ENCODE assay signal across 8 cellular contexts in genomic region chr4:2241410-2242353, GRCh38. TPM values are rescaled to one million over a fixed set of nuclear protein-coding genes. Genes with fewer than 3 reads are reported as not detected.
DNase-seq lines count a peak whose midpoint lies in the region; ATAC-seq, FAIRE-seq and TF ChIP-seq lines count a peak whose summit lies in the region.

Gene HAUS3 (minus strand): TSS chr4:2242121. CDS start chr4:2240946, 1,175 bp downstream.
Gene POLN (minus strand): TSS chr4:2242121. CDS start chr4:2229231, 12,890 bp downstream.

- TF ChIP-seq POLR2A in GM12891 (IDR thresholded peaks at IDR 0.05; ENCODE audit: low read depth, low read length) (peak; percentile 35; the same call in 1 of the 2 replicates), prostate gland (IDR thresholded peaks at IDR 0.05) (peak; percentile 95)

- H3K4me1 ChIP-seq in prostate gland (replicated peaks): peaks cover 10% of the 10 kb centered on the region

- no peaks in the 10 kb centered on the region for H3K36me3 ChIP-seq in prostate gland

- H3K27me3 ChIP-seq in prostate gland (replicated peaks; ENCODE audit: insufficient read depth): no peaks in the 10 kb centered on the region

- intact Hi-C loops in left cardiac atrium (cut with DNase I) (loop anchor here in 1 of 2 donors (10.0 kb wide), 1 partner anchor 173 kb away; the partner anchor contains the start of genes CFAP99 and ZFYVE28), prostate gland (cut with DNase I) (loop anchor here (10.0 kb wide), 2 partner anchors 513 to 527 kb away; partner anchors contain the start of genes SLBP and TNIP2)

- FAIRE-seq in GM12891 (lab: Jason Lieb, UNC): peak; percentile 100

- peak in 1 of 4 experiments; percentile 15 for TF ChIP-seq CTCF in prostate gland (IDR thresholded peaks at IDR 0.05)

- peak within 1 kb of the TSS; percentile 76 for H3K4me3 ChIP-seq in prostate gland

- ATAC-seq in HG02798 (IDR thresholded peaks at IDR 0.05; ENCODE audit: poor library complexity, unreplicated experiment) (peak; percentile 94), left cardiac atrium (peak; percentile 99)

- DNase-seq in GM12891 (ENCODE audit: insufficient read length, low spot score) (peak; percentile 98), NCI-H1436 (lab: John Stamatoyannopoulos, UW) (peak; percentile 83), SW480 (ENCODE audit: low spot score) (peak; percentile 90), amniotic epithelial cell (ENCODE audit: low read depth) (peak; percentile 94), left cardiac atrium (peak; percentile 98), prostate gland (ENCODE audit: low spot score) (peak; percentile 96), ureter (ENCODE audit: low spot score) (peak; percentile 99)

- H3K9me3 ChIP-seq in prostate gland: no peaks in the 10 kb centered on the region

- H3K27ac ChIP-seq in prostate gland: peak within 1 kb of the TSS; percentile 78 to 81

- WGBS in prostate gland: under 1% methylated on average over 76 of the region's 88 CpGs

TF ChIP-seq in GM12891, 5 proteins besides CTCF, POLR2A, EP300 and RAD21:
- no peak for TF ChIP-seq SPI1 (IDR thresholded peaks at IDR 0.05; ENCODE audit: low read depth, low read length)
- TF ChIP-seq POU2F2 (IDR thresholded peaks at IDR 0.05; ENCODE audit: low read depth, low read length): no peak
- TF ChIP-seq POLR2AphosphoS5 (IDR thresholded peaks at IDR 0.05; ENCODE audit: low read depth, low read length): peak; percentile 71
- TF ChIP-seq TAF1 (IDR thresholded peaks at IDR 0.05; ENCODE audit: low read depth, low read length): 0 out of 2 replicates have a peak, but pooled peaks have one; percentile 36
- TF ChIP-seq PAX5 (IDR thresholded peaks at IDR 0.05; ENCODE audit: insufficient read depth, low read length, severe bottlenecking): no peak

RNA-seq across cellular contexts. Expression of gene HAUS3, which starts in this region (rescaled TPM):
- 10.4 TPM for polyA plus RNA-seq in GM12891 (2012; ENCODE audit: low read depth, missing spikeins)
- total RNA-seq in left cardiac atrium: 1 to 10 TPM; 6.7 to 7.3 TPM
- total RNA-seq in prostate gland: 10 to 100 TPM; 21.1 to 24.2 TPM
- 13.2 TPM for total RNA-seq in ureter

RNA-seq across cellular contexts. Expression of gene POLN, which starts in this region (rescaled TPM):
- polyA plus RNA-seq in GM12891 (2012; ENCODE audit: low read depth, missing spikeins): 0.40 TPM
- 1 to 10 TPM; 2.4 to 6.3 TPM for total RNA-seq in left cardiac atrium
- 10 to 100 TPM in 1 of 2 donors, 1 to 10 TPM in 1; 3.8 to 15.2 TPM for total RNA-seq in prostate gland
- total RNA-seq in ureter: 3.1 TPM

Comparison
In these comparisons a context has a peak if more than half of its experiments do, and no peak if none do; other contexts are left out.
1. Peak in every context shown above with its lines: DNase-seq, ATAC-seq, H3K4me3 ChIP-seq and H3K27ac ChIP-seq.